Comparison of ENCODE assay signal across 1 cellular context in genomic region chr2:180604077-180604476, GRCh38.
TF ChIP-seq lines count a peak whose summit lies in the region.

No MANE protein-coding gene starts in this region.

TF ChIP-seq in HCT116, 20 proteins besides CTCF, POLR2A, EP300 and RAD21 (continued from another document):
- TF ChIP-seq POLR2AphosphoS5 (IDR thresholded peaks at IDR 0.05; ENCODE audit: low read depth, low read length) = no peak
- no peak for TF ChIP-seq SP1 (IDR thresholded peaks at IDR 0.05; ENCODE audit: low read depth)
- no peak for TF ChIP-seq YY1 (IDR thresholded peaks at IDR 0.05; ENCODE audit: extremely low read depth, insufficient replicate concordance, low read depth, low read length)
- no peak for TF ChIP-seq FOSL1 (IDR thresholded peaks at IDR 0.05; ENCODE audit: low read depth)
- TF ChIP-seq JUND (IDR thresholded peaks at IDR 0.05) = no peak
- TF ChIP-seq ELF1 (IDR thresholded peaks at IDR 0.05; ENCODE audit: borderline replicate concordance, low read depth) = no peak
- TF ChIP-seq CEBPB (IDR thresholded peaks at IDR 0.05; ENCODE audit: low read depth) = no peak
- no peak for TF ChIP-seq EZH2 (IDR thresholded peaks at IDR 0.05)
TF ChIP-seq in HCT116: peak in this region for 0.
